1 cellular context compared by ENCODE assay signal in the genomic region with DNA sequence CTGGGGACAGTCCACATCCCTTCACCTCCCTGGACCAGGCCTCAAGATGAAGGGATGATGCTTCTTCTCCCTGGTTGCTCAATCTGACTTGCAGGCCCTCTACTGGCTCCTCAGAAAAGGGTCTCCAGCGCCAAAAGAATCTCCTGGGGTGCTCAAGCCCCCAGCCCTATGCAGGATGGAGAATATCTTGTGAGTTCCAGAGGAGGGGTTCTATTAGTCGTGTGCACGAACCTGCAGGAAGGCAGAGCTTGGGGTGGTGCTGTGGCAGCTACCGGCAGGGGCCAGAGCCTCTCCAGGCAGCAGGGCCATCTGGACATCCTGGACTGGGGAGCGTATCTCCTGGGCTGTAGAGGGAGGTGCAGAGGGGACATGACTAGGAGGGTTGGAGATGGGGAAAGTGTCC.
TF ChIP-seq lines count a peak whose summit lies in the region.

No MANE protein-coding gene starts in this region.

TF ChIP-seq in SK-N-SH, 30 proteins besides CTCF, POLR2A, EP300 and RAD21 (continued from another document):
- TF ChIP-seq, protein P1, sequence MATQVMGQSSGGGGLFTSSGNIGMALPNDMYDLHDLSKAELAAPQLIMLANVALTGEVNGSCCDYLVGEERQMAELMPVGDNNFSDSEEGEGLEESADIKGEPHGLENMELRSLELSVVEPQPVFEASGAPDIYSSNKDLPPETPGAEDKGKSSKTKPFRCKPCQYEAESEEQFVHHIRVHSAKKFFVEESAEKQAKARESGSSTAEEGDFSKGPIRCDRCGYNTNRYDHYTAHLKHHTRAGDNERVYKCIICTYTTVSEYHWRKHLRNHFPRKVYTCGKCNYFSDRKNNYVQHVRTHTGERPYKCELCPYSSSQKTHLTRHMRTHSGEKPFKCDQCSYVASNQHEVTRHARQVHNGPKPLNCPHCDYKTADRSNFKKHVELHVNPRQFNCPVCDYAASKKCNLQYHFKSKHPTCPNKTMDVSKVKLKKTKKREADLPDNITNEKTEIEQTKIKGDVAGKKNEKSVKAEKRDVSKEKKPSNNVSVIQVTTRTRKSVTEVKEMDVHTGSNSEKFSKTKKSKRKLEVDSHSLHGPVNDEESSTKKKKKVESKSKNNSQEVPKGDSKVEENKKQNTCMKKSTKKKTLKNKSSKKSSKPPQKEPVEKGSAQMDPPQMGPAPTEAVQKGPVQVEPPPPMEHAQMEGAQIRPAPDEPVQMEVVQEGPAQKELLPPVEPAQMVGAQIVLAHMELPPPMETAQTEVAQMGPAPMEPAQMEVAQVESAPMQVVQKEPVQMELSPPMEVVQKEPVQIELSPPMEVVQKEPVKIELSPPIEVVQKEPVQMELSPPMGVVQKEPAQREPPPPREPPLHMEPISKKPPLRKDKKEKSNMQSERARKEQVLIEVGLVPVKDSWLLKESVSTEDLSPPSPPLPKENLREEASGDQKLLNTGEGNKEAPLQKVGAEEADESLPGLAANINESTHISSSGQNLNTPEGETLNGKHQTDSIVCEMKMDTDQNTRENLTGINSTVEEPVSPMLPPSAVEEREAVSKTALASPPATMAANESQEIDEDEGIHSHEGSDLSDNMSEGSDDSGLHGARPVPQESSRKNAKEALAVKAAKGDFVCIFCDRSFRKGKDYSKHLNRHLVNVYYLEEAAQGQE (IDR thresholded peaks at IDR 0.05; ENCODE audit: low read depth, low read length) = no peak
- no peak for TF ChIP-seq PBX3 (IDR thresholded peaks at IDR 0.05)
